ENCODE assay signal across 1 cellular context in genomic region chr16:85382717-85383118, GRCh38.
TF ChIP-seq lines count a peak whose summit lies in the region.

No MANE protein-coding gene starts in this region.

TF ChIP-seq in K562, 482 proteins besides CTCF, POLR2A, EP300 and RAD21 (continued from another document and continues in another):
- TF ChIP-seq CLOCK (CRISPR knock-in tag; IDR thresholded peaks at IDR 0.05; ENCODE audit: borderline replicate concordance) (no peak), TAF7 (tag; IDR thresholded peaks at IDR 0.05) (0 out of 2 replicates have a peak, but pooled peaks have one; percentile 19), ZBTB43 (CRISPR knock-in tag; IDR thresholded peaks at IDR 0.05) (peak; percentile 98), MXI1 (IDR thresholded peaks at IDR 0.05; ENCODE audit: low read depth, low read length) (peak; percentile 69; the same call in 1 of the 2 replicates), NCOR1 (IDR thresholded peaks at IDR 0.05) (peak; percentile 69), PATZ1 (CRISPR knock-in tag; IDR thresholded peaks at IDR 0.05; ENCODE audit: borderline replicate concordance) (no peak), ZNF780A (CRISPR knock-in tag; IDR thresholded peaks at IDR 0.05) (no peak), THRAP3 (IDR thresholded peaks at IDR 0.05; ENCODE audit: borderline replicate concordance) (no peak), CGGBP1 (CRISPR knock-in tag; IDR thresholded peaks at IDR 0.05) (no peak), ZNF431 (CRISPR knock-in tag; IDR thresholded peaks at IDR 0.05) (no peak), ZNF197 (CRISPR knock-in tag; IDR thresholded peaks at IDR 0.05; ENCODE audit: low read depth) (no peak), ZKSCAN8 (CRISPR knock-in tag; IDR thresholded peaks at IDR 0.05) (no peak), SP2 (IDR thresholded peaks at IDR 0.05; ENCODE audit: extremely low read depth, low read depth, low read length, poor library complexity, severe bottlenecking) (peak; percentile 20), RNF2 (IDR thresholded peaks at IDR 0.05) (no peak), CREBBP (IDR thresholded peaks at IDR 0.05; ENCODE audit: low read depth, low read length) (no peak), ZFP36 (IDR thresholded peaks at IDR 0.05; ENCODE audit: low read depth, low read length, partially characterized antibody) (no peak), MCM7 (IDR thresholded peaks at IDR 0.05) (no peak), MYNN (IDR thresholded peaks at IDR 0.05) (peak; percentile 89), MYNN (CRISPR knock-in tag; IDR thresholded peaks at IDR 0.05) (no peak), YY1 (IDR thresholded peaks at IDR 0.05; ENCODE audit: borderline replicate concordance in 1 of 3, control insufficient read depth in 1 of 3, extremely low read depth in 1 of 3, insufficient read depth in 3 of 3, insufficient read length in 1 of 3, insufficient replicate concordance in 2 of 3, low read depth in 1 of 3, low read length in 2 of 3) (no peak), MTA1 (IDR thresholded peaks at IDR 0.05; ENCODE audit: borderline replicate concordance) (no peak), SNRNP70 (optimal IDR thresholded peaks at IDR 0.05; ENCODE audit: low read depth, low read length) (no peak), ELF4 (CRISPR knock-in tag; IDR thresholded peaks at IDR 0.05) (no peak), ZFP30 (CRISPR knock-in tag; IDR thresholded peaks at IDR 0.05; ENCODE audit: borderline replicate concordance) (no peak), MYC (IDR thresholded peaks at IDR 0.05; ENCODE audit: low read depth, low read length) (no peak), MYC (CRISPR knock-in tag; IDR thresholded peaks at IDR 0.05; ENCODE audit: borderline replicate concordance, low read depth) (no peak), ZNF277 (CRISPR knock-in tag; IDR thresholded peaks at IDR 0.05; ENCODE audit: borderline replicate concordance) (no peak), CHD4 (IDR thresholded peaks at IDR 0.05; ENCODE audit: insufficient read depth, insufficient replicate concordance, low read depth, low read length, poor library complexity, severe bottlenecking) (no peak), ZKSCAN1 (IDR thresholded peaks at IDR 0.05; ENCODE audit: low read depth, low read length) (0 out of 2 replicates have a peak, but pooled peaks have one; percentile 20), NFRKB (IDR thresholded peaks at IDR 0.05; ENCODE audit: low read depth) (0 out of 2 replicates have a peak, but pooled peaks have one; percentile 60), THRB (CRISPR knock-in tag; conservative IDR thresholded peaks at IDR 0.05) (no peak), FOXK1 (CRISPR knock-in tag; IDR thresholded peaks at IDR 0.05; ENCODE audit: borderline replicate concordance) (no peak), SRSF1 (IDR thresholded peaks at IDR 0.05; ENCODE audit: low read depth, low read length) (no peak), PRMT5 (CRISPR knock-in tag; IDR thresholded peaks at IDR 0.05) (no peak), ZSCAN29 (IDR thresholded peaks at IDR 0.05) (no peak), MYBL2 (IDR thresholded peaks at IDR 0.05; ENCODE audit: low read depth) (no peak), MYBL2 (CRISPR knock-in tag; IDR thresholded peaks at IDR 0.05; ENCODE audit: borderline replicate concordance) (peak; percentile 87), SAFB (IDR thresholded peaks at IDR 0.05; ENCODE audit: borderline replicate concordance, low read depth, low read length) (no peak), DACH1 (IDR thresholded peaks at IDR 0.05; ENCODE audit: partially characterized antibody) (no peak), ZNF143 (CRISPR knock-in tag; IDR thresholded peaks at IDR 0.05) (peak; percentile 57; the same call in 1 of the 2 replicates), NBN (IDR thresholded peaks at IDR 0.05; ENCODE audit: low read depth) (no peak), AFF1 (IDR thresholded peaks at IDR 0.05; ENCODE audit: low read depth in 1 of 2, partially characterized antibody in 2 of 2) (peak in 1 of 2 experiments; percentile 89), FOXM1 (IDR thresholded peaks at IDR 0.05; ENCODE audit: low read depth) (no peak), FOXM1 (CRISPR knock-in tag; IDR thresholded peaks at IDR 0.05; ENCODE audit: low read depth) (0 out of 2 replicates have a peak, but pooled peaks have one; percentile 48), HDAC6 (IDR thresholded peaks at IDR 0.05; ENCODE audit: low read depth, low read length) (no peak), RBM15 (IDR thresholded peaks at IDR 0.05; ENCODE audit: insufficient read depth, low read length) (no peak), HNRNPH1 (optimal IDR thresholded peaks at IDR 0.05; ENCODE audit: low read depth, low read length) (no peak), ZNF444 (CRISPR knock-in tag; IDR thresholded peaks at IDR 0.05) (no peak), CBX8 (IDR thresholded peaks at IDR 0.05; ENCODE audit: borderline replicate concordance, extremely low read depth, low read depth, low read length, poor library complexity, severe bottlenecking) (no peak), ARID2 (IDR thresholded peaks at IDR 0.05) (peak; percentile 100), TBL1XR1 (IDR thresholded peaks at IDR 0.05; ENCODE audit: low read length in 2 of 2) (peak in 1 of 2 experiments; percentile 56; a peak in 1 of 4 replicates), KAT7 (CRISPR knock-in tag; IDR thresholded peaks at IDR 0.05; ENCODE audit: borderline replicate concordance) (no peak), YBX1 (IDR thresholded peaks at IDR 0.05) (no peak), MLLT1 (IDR thresholded peaks at IDR 0.05) (no peak), RHOXF2B (CRISPR knock-in tag; conservative IDR thresholded peaks at IDR 0.05) (no peak), PML (IDR thresholded peaks at IDR 0.05; ENCODE audit: low read length) (no peak), KDM4B (IDR thresholded peaks at IDR 0.05; ENCODE audit: borderline replicate concordance in 2 of 2, low read depth in 1 of 2) (peak in 1 of 2 experiments; percentile 72; a peak in 1 of 4 replicates), MXD1 (CRISPR knock-in tag; IDR thresholded peaks at IDR 0.05; ENCODE audit: borderline replicate concordance, poor library complexity, severe bottlenecking) (no peak), NFIC (IDR thresholded peaks at IDR 0.05) (0 out of 2 replicates have a peak, but pooled peaks have one; percentile 3), ELF2 (CRISPR knock-in tag; IDR thresholded peaks at IDR 0.05) (no peak)
